In the genomic region with DNA sequence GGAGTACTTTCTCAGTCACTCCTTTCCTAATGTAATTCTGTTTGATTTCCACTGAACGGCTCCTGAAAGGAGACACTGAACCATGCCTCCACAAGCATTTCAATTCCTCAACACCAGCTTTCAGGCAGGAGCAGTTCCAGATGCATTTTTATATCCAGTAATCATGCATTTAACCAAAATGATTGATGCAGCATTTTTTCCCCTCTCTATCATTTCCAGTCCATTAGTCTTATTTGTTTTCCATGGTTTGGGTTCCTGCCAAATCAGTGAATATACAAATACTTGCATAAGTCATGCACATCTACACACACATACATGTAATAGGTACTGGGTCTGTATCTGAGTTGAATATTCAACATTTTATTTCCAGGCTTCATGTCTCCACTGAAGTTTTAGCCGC, we compare ENCODE assay signal across 21 cellular contexts.
A peak's percentile ranks its signal among the peaks of the same experiment; 100 is the strongest.
DNase-seq lines count a peak whose midpoint lies in the region; ATAC-seq, FAIRE-seq and TF ChIP-seq lines count a peak whose summit lies in the region.
"Had no signal": no experiment of that assay in that cellular context is flagged by ENCODE, and none has a peak within 500 bp of the region (broad histone marks: within the 10 kb centered on the region; RNA-seq: fewer than 3 reads in every experiment).

No MANE protein-coding gene starts in this region.

- BruUV-seq in HepG2 (replicated peaks; lab: Mats Ljungman, UMichigan) = no TSS peak

- DNase-seq in DMS53 (lab: John Stamatoyannopoulos, UW) (peak; percentile 22), DMS53 treated with DMSO at 0.1 percent for 48 hours (lab: John Stamatoyannopoulos, UW; ENCODE audit: unreplicated experiment) (no peak), NCI-H345 (lab: John Stamatoyannopoulos, UW) (peak; percentile 30), epithelial cell of esophagus (ENCODE audit: low read depth) (peak; percentile 77), renal cortical epithelial cell (ENCODE audit: low read depth) (peak; percentile 48), NOMO-1 treated with DMSO at 0.1 percent for 48 hours (lab: John Stamatoyannopoulos, UW; ENCODE audit: unreplicated experiment) (no peak), HepG2 (ENCODE audit: low spot score) (no peak)
- DNase-seq: activated CD4-positive, alpha-beta T cell treated with anti-CD3 and anti-CD28 coated beads, Interleukin-2, amount 10 ng/mL, durations not matched to agents 24 days and 14 days; activated CD8-positive, alpha-beta memory T cell treated with anti-CD3 and anti-CD28 coated beads, Interleukin-2, amount 50 U/mL, for 48 hours; activated naive CD4-positive, alpha-beta T cell; body of pancreas; C1 segment of cervical spinal cord; colonic mucosa; GOT3; NCI-H2029 treated with DMSO at 0.1 percent for 48 hours; retina had no signal

- no peak for TF ChIP-seq RAD21 in HepG2 (CRISPR knock-in tag; IDR thresholded peaks at IDR 0.05)

- in situ Hi-C loops in HepG2 (cut with HindIII; ENCODE audit: extremely low pct_ligation_motif_present, low pct_unique_long_range_greater_than_20kb) = no loop called here

- no peak overlapping the region for H3K27ac ChIP-seq in HepG2 (ENCODE audit: extremely low read length, insufficient read depth, low read length)
- H3K27ac ChIP-seq: 22Rv1, body of pancreas, colonic mucosa, neutrophil, thoracic aorta had no signal

- H3K4me3 ChIP-seq in epithelial cell of esophagus (ENCODE audit: low read length) (no peak overlapping the region), HepG2 (replicated peaks in 1 of 3; ENCODE audit: insufficient read depth in 1 of 3, low read depth in 2 of 3, low read length in 3 of 3) (no peak overlapping the region)
- H3K4me3 ChIP-seq: body of pancreas, colonic mucosa, thoracic aorta had no signal

- no peak for TF ChIP-seq CTCF in epithelial cell of esophagus (IDR thresholded peaks at IDR 0.05; ENCODE audit: insufficient read depth, low read depth, low read length, missing control alignments)
- no peak for TF ChIP-seq CTCF in HepG2 (CRISPR knock-in tag; IDR thresholded peaks at IDR 0.05)

- no peaks in the 10 kb centered on the region for H3K79me2 ChIP-seq in HepG2 (ENCODE audit: insufficient read depth, low read length)

- intact Hi-C loops in HepG2 (cut with micrococcal nuclease; ENCODE audit: unreplicated experiment) = no loop called here

- ATAC-seq in HepG2 (no peak), GM21381 (IDR thresholded peaks at IDR 0.05; ENCODE audit: unreplicated experiment) (no peak)
- ATAC-seq: body of pancreas had no signal

- no peaks in the 10 kb centered on the region for H3K27me3 ChIP-seq in HepG2 (ENCODE audit: control insufficient read depth in 1 of 2, insufficient read depth in 2 of 2, low read length in 2 of 2)
- H3K27me3 ChIP-seq: body of pancreas, colonic mucosa, neutrophil had no signal

- TF ChIP-seq POLR2A in HepG2 (IDR thresholded peaks at IDR 0.05; ENCODE audit: insufficient read depth in 1 of 2, low read depth in 2 of 2, low read length in 2 of 2) = no peak

- H3K9me3 ChIP-seq in HepG2 (ENCODE audit: low read length) = no peaks in the 10 kb centered on the region
- H3K9me3 ChIP-seq: body of pancreas, colonic mucosa, neutrophil, thoracic aorta had no signal

- H2AFZ ChIP-seq in HepG2 (ENCODE audit: low read length) = no peak overlapping the region

- TF ChIP-seq EP300 in HepG2 (IDR thresholded peaks at IDR 0.05; ENCODE audit: low read depth in 2 of 2, low read length in 2 of 2) = no peak
- no peak for TF ChIP-seq EP300 in HepG2 (CRISPR knock-in tag; IDR thresholded peaks at IDR 0.05; ENCODE audit: borderline replicate concordance)

- no peaks in the 10 kb centered on the region for H4K20me1 ChIP-seq in HepG2 (ENCODE audit: insufficient read depth, low read length)

- 0 out of 2 replicates have a peak, but pooled peaks cover 7% of the 10 kb centered on the region for H3K4me1 ChIP-seq in HepG2 (ENCODE audit: insufficient read depth, low read length)
- H3K4me1 ChIP-seq: body of pancreas, colonic mucosa had no signal

- no peak overlapping the region for H3K9ac ChIP-seq in HepG2 (ENCODE audit: insufficient read depth, low read depth, low read length)

- H3K4me2 ChIP-seq in HepG2 (ENCODE audit: low read depth, low read length) = no peak overlapping the region

- WGBS in HepG2 (ENCODE audit: low lambda C conversion rate) = 50% methylated on average over 2 of the region's 2 CpGs

- FAIRE-seq in HepG2 (lab: Jason Lieb, UNC) = no peak
- FAIRE-seq: GM18507 had no signal

- POLR2A ChIA-PET in HepG2 (lab: Yijun Ruan, JAX) = no interaction called here

- CTCF ChIA-PET in HepG2 (lab: Yijun Ruan, JAX; ENCODE audit: low intra/inter-chr PET ratio, low total read pairs) = no interaction called here

- H3K36me3 ChIP-seq in HepG2 (replicated peaks in 1 of 2; ENCODE audit: control insufficient read depth in 1 of 2, insufficient read depth in 2 of 2, low read length in 2 of 2) = no peaks in the 10 kb centered on the region
- H3K36me3 ChIP-seq: colonic mucosa, neutrophil, thoracic aorta had no signal

TF ChIP-seq in HepG2, 621 proteins besides CTCF, POLR2A, EP300 and RAD21:
- TF ChIP-seq RORA (CRISPR knock-in tag; IDR thresholded peaks at IDR 0.05) (no peak), AGO1 (IDR thresholded peaks at IDR 0.05; ENCODE audit: low read depth, low read length, poor library complexity, severe bottlenecking) (no peak), ZNF530 (CRISPR knock-in tag; IDR thresholded peaks at IDR 0.05; ENCODE audit: low read depth) (no peak), ZBTB7A (CRISPR knock-in tag; IDR thresholded peaks at IDR 0.05) (no peak), SMAD3 (CRISPR knock-in tag; IDR thresholded peaks at IDR 0.05) (no peak), RAD51 (IDR thresholded peaks at IDR 0.05; ENCODE audit: borderline replicate concordance) (no peak), HOXA3 (CRISPR knock-in tag; IDR thresholded peaks at IDR 0.05) (no peak), CBX2 (IDR thresholded peaks at IDR 0.05; ENCODE audit: low read depth, low read length) (no peak), CBX2 (CRISPR knock-in tag; IDR thresholded peaks at IDR 0.05; ENCODE audit: low read depth) (no peak), STAG1 (CRISPR knock-in tag; IDR thresholded peaks at IDR 0.05) (no peak), ELF3 (CRISPR knock-in tag; IDR thresholded peaks at IDR 0.05) (no peak), ZNF776 (CRISPR knock-in tag; IDR thresholded peaks at IDR 0.05) (no peak)

Comparison
In these comparisons a context has a peak if more than half of its experiments do, and no peak if none do; other contexts are left out.
1. DNase-seq: peak in DMS53 (single experiment), NCI-H345 (single experiment), epithelial cell of esophagus (single experiment) and renal cortical epithelial cell (single experiment); none in DMS53 treated with DMSO at 0.1 percent for 48 hours (single experiment), NOMO-1 treated with DMSO at 0.1 percent for 48 hours (single experiment) and HepG2 (single experiment).